In the genomic region with DNA sequence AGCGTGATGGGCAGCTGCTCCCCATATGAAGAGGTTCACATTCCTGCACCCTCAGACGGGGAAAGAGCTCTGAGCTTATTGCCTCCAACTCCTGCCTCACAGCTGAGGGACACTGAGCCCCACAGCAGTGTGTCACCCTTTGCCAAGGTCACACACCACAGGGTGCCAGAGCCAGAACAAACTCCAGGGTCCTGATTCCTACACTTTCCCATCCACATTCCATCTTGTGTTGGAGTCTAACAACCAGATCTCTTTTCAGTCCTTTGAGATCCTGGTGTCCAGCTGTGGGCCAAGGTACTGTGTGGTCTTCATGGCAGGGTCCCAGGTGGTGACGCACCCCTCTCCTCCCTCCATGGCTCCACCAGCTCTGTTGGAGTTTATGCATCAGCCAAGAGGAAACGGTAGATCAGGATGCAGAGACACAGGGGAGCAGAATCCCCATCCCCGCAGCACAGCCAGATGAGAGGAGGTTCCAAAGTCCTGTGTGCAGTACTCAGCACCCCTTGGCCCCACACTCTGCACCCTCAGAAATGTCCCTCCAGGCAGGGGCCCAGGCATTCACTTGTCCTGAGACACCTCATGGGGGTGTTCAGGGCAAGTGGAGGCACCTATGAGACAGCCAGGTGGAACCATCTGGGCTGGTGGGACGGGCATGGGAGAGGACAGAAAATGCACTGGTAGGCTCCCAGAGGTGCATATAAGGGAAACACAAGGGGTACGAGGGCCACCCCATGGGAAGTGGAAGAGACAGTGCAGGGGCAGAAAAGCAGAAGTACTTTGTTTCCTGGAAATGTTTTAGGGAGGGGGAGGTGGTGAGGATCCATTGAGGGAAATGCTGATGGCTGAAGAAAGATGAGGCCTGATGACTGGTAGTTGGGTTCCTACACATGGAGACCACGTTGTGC, we compare ENCODE assay signal across 30 cellular contexts. TPM values are rescaled to one million over a fixed set of nuclear protein-coding genes. Genes with fewer than 3 reads are reported as not detected.
A peak's percentile ranks its signal among the peaks of the same experiment; 100 is the strongest.
DNase-seq lines count a peak whose midpoint lies in the region; ATAC-seq, FAIRE-seq and TF ChIP-seq lines count a peak whose summit lies in the region.
"Had no signal": no experiment of that assay in that cellular context is flagged by ENCODE, and none has a peak within 500 bp of the region (broad histone marks: within the 10 kb centered on the region; RNA-seq: fewer than 3 reads in every experiment).

No MANE protein-coding gene starts in this region.

- TF ChIP-seq CTCF in DND-41 (IDR thresholded peaks at IDR 0.05; ENCODE audit: borderline replicate concordance, extremely low read depth, low read length, poor library complexity, severe bottlenecking), result no peak
- TF ChIP-seq CTCF in K562 (IDR thresholded peaks at IDR 0.05 in 2 of 3, conservative IDR thresholded peaks at IDR 0.05 in 1 of 3; ENCODE audit: insufficient read depth in 2 of 3, low read depth in 1 of 3, low read length in 3 of 3), result no peak

- no peak overlapping the region for H3K14ac ChIP-seq in neuronal stem cell (ENCODE audit: low read length)

- H3K9ac ChIP-seq in DND-41 (ENCODE audit: low read depth, low read length) (no peak overlapping the region), K562 (ENCODE audit: insufficient read depth in 1 of 2, low read depth in 2 of 2, low read length in 2 of 2) (peak overlapping the region in 1 of 2 experiments; percentile 2; a peak in 1 of 4 replicates), neuronal stem cell (ENCODE audit: low read depth, low read length, poor library complexity) (no peak overlapping the region)
- H3K9ac ChIP-seq: SK-N-SH had no signal

- H2BK12ac ChIP-seq in neuronal stem cell (ENCODE audit: low read length), result no peak overlapping the region

- H3K4me3 ChIP-seq in DND-41 (ENCODE audit: low read depth in 1 of 2, low read length in 2 of 2) (no peak overlapping the region), K562 (no peak overlapping the region), neuronal stem cell (ENCODE audit: low read length in 2 of 2) (peak overlapping the region in 1 of 2 donors; percentile 52)
- H3K4me3 ChIP-seq: ascending aorta, hepatocyte, left ventricle myocardium inferior, thyroid gland had no signal

- ATAC-seq in DND-41 (ENCODE audit: insufficient read depth, low read depth) (no peak), K562 (peak; percentile 2; the same call in 2 of the 3 replicates), GM21447 (IDR thresholded peaks at IDR 0.05; ENCODE audit: unreplicated experiment) (no peak)
- ATAC-seq: CD8-positive, alpha-beta T cell; foreskin keratinocyte had no signal

- H3K18ac ChIP-seq in neuronal stem cell (ENCODE audit: low read length), result no peak overlapping the region

- H3K9me3 ChIP-seq in DND-41 (ENCODE audit: insufficient read depth, low read length, severe bottlenecking), result no peaks in the 10 kb centered on the region
- H3K9me3 ChIP-seq in K562 (replicated peaks; ENCODE audit: control insufficient read depth, insufficient read depth, low read depth, low read length), result no peaks in the 10 kb centered on the region
- no peaks in the 10 kb centered on the region for H3K9me3 ChIP-seq in neuronal stem cell (replicated peaks in 1 of 2; ENCODE audit: control insufficient read depth in 2 of 2, insufficient read depth in 1 of 2, low read depth in 1 of 2, low read length in 2 of 2)
- H3K9me3 ChIP-seq: ascending aorta, left ventricle myocardium inferior, SK-N-SH, thyroid gland had no signal

- no peaks in the 10 kb centered on the region for H3K27me3 ChIP-seq in DND-41 (ENCODE audit: insufficient read depth, low read length, poor library complexity)
- peaks cover 16 to 49% of the 10 kb centered on the region in 2 experiments; a peak in 4 of 5 replicates for H3K27me3 ChIP-seq in K562 (ENCODE audit: control insufficient read depth in 2 of 2, insufficient read depth in 2 of 2, low read length in 2 of 2)
- H3K27me3 ChIP-seq in neuronal stem cell (ENCODE audit: control insufficient read depth in 3 of 3, insufficient read depth in 3 of 3, low read depth in 1 of 3, low read length in 3 of 3), result no peaks in the 10 kb centered on the region
- H3K27me3 ChIP-seq: ascending aorta, hepatocyte, thyroid gland had no signal

- intact Hi-C loops in K562 (cut with micrococcal nuclease), result no loop called here
- intact Hi-C loops in activated naive CD4-positive, alpha-beta T cell treated with anti-CD3 and anti-CD28 coated beads for 36 hours (cut with micrococcal nuclease), result no loop called here

- H3K4ac ChIP-seq in neuronal stem cell (ENCODE audit: low read length), result no peak overlapping the region

- CTCF ChIA-PET in K562 (lab: Yijun Ruan, JAX; ENCODE audit: low intra/inter-chr PET ratio), result no interaction called here
- CTCF ChIA-PET in activated naive CD4-positive, alpha-beta T cell treated with anti-CD3 and anti-CD28 coated beads for 36 hours (lab: Charles Lee), result interaction anchor here (1.4 kb wide), 1 partner anchor 284 kb away, joined by 3 read pairs; no protein-coding TSS in a partner anchor

- H4K20me1 ChIP-seq in DND-41 (ENCODE audit: insufficient read depth, low read length) (no peaks in the 10 kb centered on the region), K562 (replicated peaks; ENCODE audit: control insufficient read depth, insufficient read depth, low read length) (0 out of 2 replicates have a peak, but pooled peaks cover 5% of the 10 kb centered on the region)

- in situ Hi-C loops in K562 (cut with MboI), result no loop called here

- no peaks in the 10 kb centered on the region for H3K79me1 ChIP-seq in neuronal stem cell (ENCODE audit: low read depth, low read length)

- H3K27ac ChIP-seq in DND-41 (ENCODE audit: low read length) (peak overlapping the region; percentile 77), K562 (ENCODE audit: extremely low read depth, low read depth, low read length) (no peak overlapping the region), neuronal stem cell (replicated peaks; ENCODE audit: low read length) (no peak overlapping the region)
- H3K27ac ChIP-seq: ascending aorta, epithelial cell of prostate, foreskin keratinocyte, hepatocyte, left ventricle myocardium inferior, RWPE1, thyroid gland had no signal

- no peak overlapping the region for H2AK5ac ChIP-seq in neuronal stem cell (ENCODE audit: low read depth, low read length)

- WGBS in K562 (ENCODE audit: insufficient coverage, low coverage, missing lambda C conversion rate), result under 1% methylated on average over 8 of the region's 8 CpGs
- no CpG with 5 or more reads among the region's 8 CpGs for WGBS in neuronal stem cell (ENCODE audit: extremely low coverage in 2 of 2, insufficient read length in 2 of 2, insufficient replicate concordance in 1 of 2), 2 donors

- FAIRE-seq in K562 (lab: Jason Lieb, UNC), result no peak
- FAIRE-seq: G401.6 had no signal

- no peaks in the 10 kb centered on the region for H3K36me3 Mint-ChIP-seq in activated naive CD4-positive, alpha-beta T cell treated with anti-CD3 and anti-CD28 coated beads for 36 hours (ENCODE audit: low read depth)
- H3K36me3 Mint-ChIP-seq: activated naive CD4-positive, alpha-beta T cell treated with anti-CD3 and anti-CD28 coated beads, Interleukin-2, amount 50 U/mL, for 24 hours; CD8-positive, alpha-beta T cell had no signal

- no peak overlapping the region for H3K27ac Mint-ChIP-seq in activated naive CD4-positive, alpha-beta T cell treated with anti-CD3 and anti-CD28 coated beads for 36 hours
- H3K27ac Mint-ChIP-seq: activated CD4-positive, alpha-beta T cell treated with anti-CD3 and anti-CD28 coated beads for 36 hours; activated naive CD4-positive, alpha-beta T cell treated with anti-CD3 and anti-CD28 coated beads, Interleukin-2, amount 50 U/mL, for 24 hours; CD8-positive, alpha-beta T cell; nephron; progenitor cell of endocrine pancreas had no signal

- no peak for TF ChIP-seq RAD21 in K562 (CRISPR knock-in tag; conservative IDR thresholded peaks at IDR 0.05 in 1 of 2, IDR thresholded peaks at IDR 0.05 in 1 of 2)

- H2BK120ac ChIP-seq in neuronal stem cell (ENCODE audit: low read depth, low read length), result no peak overlapping the region

- H4K91ac ChIP-seq in neuronal stem cell (ENCODE audit: low read depth, low read length, poor library complexity), result no peak overlapping the region

- H3K4me1 ChIP-seq in DND-41 (ENCODE audit: insufficient read depth, low read length) (peaks cover 33% of the 10 kb centered on the region), K562 (replicated peaks in 1 of 2; ENCODE audit: control insufficient read depth in 2 of 2, insufficient read depth in 2 of 2, low read length in 2 of 2) (peaks cover 2 to 5% of the 10 kb centered on the region in 2 experiments; a peak in 1 of 5 replicates), neuronal stem cell (ENCODE audit: control insufficient read depth in 2 of 2, insufficient read depth in 1 of 2, low read depth in 1 of 2, low read length in 2 of 2) (peaks cover 0 to 2% of the 10 kb centered on the region in 2 donors)
- H3K4me1 ChIP-seq: ascending aorta, foreskin keratinocyte had no signal

- POLR2A ChIA-PET in K562 (lab: Yijun Ruan, JAX), result interaction anchor here (0.5 to 6.7 kb wide), 19 partner anchors 8 to 279 kb away, joined by 3 to 83 read pairs (median 5); a partner anchor contains a TSS

- TF ChIP-seq POLR2A in K562 (conservative IDR thresholded peaks at IDR 0.05), result no peak

- DNase-seq in DND-41, result no peak
- DNase-seq in MV-4-11 (lab: John Stamatoyannopoulos, UW), result peak; percentile 57
- DNase-seq in K562 (ENCODE audit: extremely low read depth in 1 of 4, low spot score in 3 of 4), result peak in 3 of 4 experiments; percentile 52 to 57 (median 54)
- DNase-seq in neuronal stem cell (ENCODE audit: low spot score), result no peak
- no peak for DNase-seq in HuH-7 (ENCODE audit: low spot score)
- no peak for DNase-seq in amygdala (lab: John Stamatoyannopoulos, UW)
- DNase-seq in activated naive CD4-positive, alpha-beta T cell treated with anti-CD3 and anti-CD28 coated beads for 36 hours, result no peak
- DNase-seq: activated CD4-positive, alpha-beta T cell treated with anti-CD3 and anti-CD28 coated beads for 36 hours; CD8-positive, alpha-beta T cell; H9; left ventricle myocardium inferior; NCI-H1105; NCI-H2081 treated with DMSO at 0.1 percent for 48 hours; NCI-H510A treated with DMSO at 0.1 percent for 48 hours; NK-92 treated with Interleukin-12 subunit alpha and Interleukin-12 subunit beta, amount 100 ng/mL, for 24 hours; stimulated activated CD4-positive, alpha-beta T cell treated with anti-CD3 and anti-CD28 coated beads, Interleukin-1b, Interleukin-23, amount 100 ng/mL, for 48 hours; T1000; thyroid gland had no signal

- no peaks in the 10 kb centered on the region for H3K79me2 ChIP-seq in DND-41 (ENCODE audit: insufficient read depth, low read length)
- no peaks in the 10 kb centered on the region for H3K79me2 ChIP-seq in K562 (ENCODE audit: control insufficient read depth, insufficient read depth, low read length)
- H3K79me2 ChIP-seq: hepatocyte had no signal

- TF ChIP-seq EP300 in K562 (IDR thresholded peaks at IDR 0.05; ENCODE audit: low read length), result no peak

- peaks cover 13% of the 10 kb centered on the region for H3K4me1 Mint-ChIP-seq in activated naive CD4-positive, alpha-beta T cell treated with anti-CD3 and anti-CD28 coated beads for 36 hours (ENCODE audit: low read depth)
- H3K4me1 Mint-ChIP-seq: central memory CD8-positive, alpha-beta T cell; nephron had no signal

- H3K23ac ChIP-seq in neuronal stem cell (ENCODE audit: low read depth, low read length, poor library complexity), result peak overlapping the region; percentile 3

- H2BK5ac ChIP-seq in neuronal stem cell (ENCODE audit: low read length), result no peak overlapping the region

- H3K4me2 ChIP-seq in DND-41 (ENCODE audit: insufficient read depth, low read length), result no peak overlapping the region
- H3K4me2 ChIP-seq in K562 (ENCODE audit: insufficient read depth, low read length), result no peak overlapping the region
- no peak overlapping the region for H3K4me2 ChIP-seq in neuronal stem cell (ENCODE audit: insufficient read depth, low read length, poor library complexity, severe bottlenecking)
- H3K4me2 ChIP-seq: hepatocyte, SK-N-SH had no signal

- H3K36me3 ChIP-seq in DND-41 (ENCODE audit: insufficient read depth, low read length), result no peaks in the 10 kb centered on the region
- H3K36me3 ChIP-seq in K562 (ENCODE audit: control insufficient read depth, insufficient read depth, low read length), result no peaks in the 10 kb centered on the region
- no peaks in the 10 kb centered on the region for H3K36me3 ChIP-seq in neuronal stem cell (replicated peaks in 1 of 2; ENCODE audit: control insufficient read depth in 2 of 2, insufficient read depth in 2 of 2, low read length in 2 of 2)
- H3K36me3 ChIP-seq: ascending aorta, left ventricle myocardium inferior, thyroid gland had no signal

- H3K9me1 ChIP-seq in K562 (ENCODE audit: control insufficient read depth, insufficient read depth, low read length), result no peaks in the 10 kb centered on the region

- H4K8ac ChIP-seq in neuronal stem cell (ENCODE audit: low read depth, low read length), result no peak overlapping the region

- H2BK15ac ChIP-seq in neuronal stem cell (ENCODE audit: low read length), result no peak overlapping the region

- no TSS peak for BruUV-seq in K562 (replicated peaks; lab: Mats Ljungman, UMichigan)

- no peak overlapping the region for H2AFZ ChIP-seq in DND-41 (ENCODE audit: low read depth, low read length)
- no peak overlapping the region for H2AFZ ChIP-seq in K562 (ENCODE audit: low read depth, low read length)
- no peak overlapping the region for H2AFZ ChIP-seq in neuronal stem cell (ENCODE audit: low read length)
- H2AFZ ChIP-seq: hepatocyte had no signal

- H3K4me3 Mint-ChIP-seq in activated naive CD4-positive, alpha-beta T cell treated with anti-CD3 and anti-CD28 coated beads for 36 hours, result no peak overlapping the region
- H3K4me3 Mint-ChIP-seq: activated CD4-positive, alpha-beta T cell treated with anti-CD3 and anti-CD28 coated beads for 36 hours; activated naive CD4-positive, alpha-beta T cell treated with anti-CD3 and anti-CD28 coated beads, Interleukin-2, amount 50 U/mL, for 24 hours; CD8-positive, alpha-beta T cell; central memory CD8-positive, alpha-beta T cell; H9; nephron had no signal

- no peaks in the 10 kb centered on the region for H3K9me3 Mint-ChIP-seq in activated naive CD4-positive, alpha-beta T cell treated with anti-CD3 and anti-CD28 coated beads for 36 hours
- H3K9me3 Mint-ChIP-seq: activated naive CD4-positive, alpha-beta T cell treated with anti-CD3 and anti-CD28 coated beads, Interleukin-2, amount 50 U/mL, for 24 hours; CD8-positive, alpha-beta T cell; central memory CD8-positive, alpha-beta T cell; nephron had no signal

- peaks cover 9% of the 10 kb centered on the region for H3K27me3 Mint-ChIP-seq in activated naive CD4-positive, alpha-beta T cell treated with anti-CD3 and anti-CD28 coated beads for 36 hours (ENCODE audit: low read depth)
- H3K27me3 Mint-ChIP-seq: activated naive CD4-positive, alpha-beta T cell treated with anti-CD3 and anti-CD28 coated beads, Interleukin-2, amount 50 U/mL, for 24 hours had no signal

RNA-seq across cellular contexts. Expression of a gene that starts 32.6 kb away (rescaled TPM):
- 0.79 and 1.2 TPM in 2 replicates for total RNA-seq in K562 (2011; cell fraction: chromatin; rRNA removed; ENCODE audit: low replicate concordance)
- 0.50 and 0.79 TPM in 2 replicates for total RNA-seq in K562 (2011; cell fraction: nucleolus; rRNA removed)
- 0.29 and 0.46 TPM in 2 replicates for total RNA-seq in K562 (2011; cell fraction: nucleoplasm; rRNA removed)
- total RNA-seq in K562 (2014; rRNA removed) (0.14 and 0.24 TPM in 2 replicates), K562 (2014; rRNA removed; fragmentation: Illumina TruSeq; extraction: Trizol) (0.04 and 0.10 TPM in 2 replicates), K562 (2015; rRNA removed; fragmentation: Illumina TruSeq; extraction: Trizol) (0.04 and 0.11 TPM in 2 replicates), K562 (2021) (0.22 and 0.74 TPM in 2 replicates)
- polyA plus RNA-seq in K562 (2011; rRNA removed) (0.13 and 0.22 TPM in 2 replicates), K562 (2014; fragmentation: Illumina TruSeq; extraction: Trizol) (0.12 and 0.13 TPM in 2 replicates), K562 (2014; fragmentation: Nextera tagmentation; extraction: Ambion mirVana) (not detected), K562 (2014; rRNA removed) (0.18 TPM in 1 of 2 replicates, not detected in the other)
- 0.15 and 0.31 TPM in 2 replicates for polyA plus RNA-seq in K562 (2011; cell fraction: cytosol; rRNA removed)
- 0.35 and 0.60 TPM in 2 replicates for polyA plus RNA-seq in K562 (2011; cell fraction: nucleus; rRNA removed)
- 0.14 and 0.26 TPM in 2 replicates for polyA plus RNA-seq in K562 (2012)
- 0.21 and 0.32 TPM in 2 replicates for polyA minus RNA-seq in K562 (2011; rRNA and poly(A)+ RNA removed)
- 0.57 TPM in 1 of 2 replicates, not detected in the other for polyA minus RNA-seq in K562 (2011; cell fraction: cytosol; rRNA and poly(A)+ RNA removed)
- polyA minus RNA-seq in K562 (2011; cell fraction: nucleus; rRNA and poly(A)+ RNA removed), result 0.40 and 0.67 TPM in 2 replicates
- 36.9 TPM for polyA plus RNA-seq in neuronal stem cell (2013, experiment 1 of 2)
- 37.0 TPM for polyA plus RNA-seq in neuronal stem cell (2013, experiment 2 of 2)
- 1 to 10 TPM; 1.1 to 1.8 TPM for total RNA-seq in activated naive CD4-positive, alpha-beta T cell treated with anti-CD3 and anti-CD28 coated beads for 36 hours
- total RNA-seq: CD8-positive, alpha-beta T cell had no signal

Comparison
In these comparisons a context has a peak if more than half of its experiments do, and no peak if none do; other contexts are left out.
1. DNase-seq: peak in MV-4-11 (single experiment) and K562 (3 of 4); none in DND-41 (single experiment), neuronal stem cell (single experiment), HuH-7 (single experiment), amygdala (0 of 56) and activated naive CD4-positive, alpha-beta T cell treated with anti-CD3 and anti-CD28 coated beads for 36 hours (single experiment).